8 cellular contexts compared by ENCODE assay signal in the genomic region with DNA sequence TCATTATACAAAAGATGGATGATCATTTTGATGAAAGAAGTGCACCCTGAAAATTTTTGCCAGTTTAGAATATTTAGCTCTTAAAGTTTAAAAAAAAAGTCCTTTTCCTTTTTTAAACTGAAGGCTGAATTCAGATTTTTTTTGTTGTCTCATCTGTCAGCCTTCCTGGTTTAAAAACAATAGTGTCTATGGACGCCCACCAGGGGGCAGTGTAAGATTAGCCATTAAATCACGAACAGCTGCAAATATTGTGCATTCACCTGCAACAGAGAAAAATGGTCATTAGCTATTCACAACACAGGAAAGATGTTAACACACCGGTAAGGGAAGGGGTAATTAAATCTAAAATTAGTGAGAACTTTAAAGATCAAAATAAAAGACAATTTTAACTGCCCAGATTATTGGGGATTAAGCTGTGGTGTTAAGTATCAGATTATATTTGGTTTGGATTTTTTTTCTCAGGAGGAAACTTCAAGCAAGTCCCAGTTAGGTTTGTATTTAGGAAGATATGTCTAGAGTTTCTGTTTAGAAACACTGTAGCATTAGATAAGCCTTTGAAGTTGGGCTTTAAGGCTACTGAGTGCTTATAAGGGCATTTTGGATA. TPM values are rescaled to one million over a fixed set of nuclear protein-coding genes. Genes with fewer than 3 reads are reported as not detected.
DNase-seq lines count a peak whose midpoint lies in the region; ATAC-seq and TF ChIP-seq lines count a peak whose summit lies in the region.

No MANE protein-coding gene starts in this region.

- POLR2A ChIA-PET in WTC11 (lab: Charles Lee): no interaction called here

- intact Hi-C loops in left lung (cut with DNase I): no loop called here

- H3K27me3 Mint-ChIP-seq in WTC11 (ENCODE audit: low read depth): no peaks in the 10 kb centered on the region; the same call in 1 of the 2 replicates
- H3K27me3 Mint-ChIP-seq in central memory CD8-positive, alpha-beta T cell: no peaks in the 10 kb centered on the region

- H3K27ac Mint-ChIP-seq in WTC11: no peak overlapping the region
- H3K27ac Mint-ChIP-seq in central memory CD8-positive, alpha-beta T cell (ENCODE audit: low read depth): no peak overlapping the region

- CTCF ChIA-PET in WTC11 (lab: Charles Lee): interaction anchor here (0.6 to 1.5 kb wide), 8 partner anchors 10 to 643 kb away, joined by 3 to 6 read pairs (median 3); a partner anchor contains a TSS

- no peak overlapping the region for H3K4me3 Mint-ChIP-seq in WTC11
- H3K4me3 Mint-ChIP-seq in central memory CD8-positive, alpha-beta T cell: no peak overlapping the region

- H3K36me3 ChIP-seq in left lung: peaks cover 0 to 19% of the 10 kb centered on the region in 2 donors

- DNase-seq in DMS 273 (lab: John Stamatoyannopoulos, UW; ENCODE audit: unreplicated experiment) (peak; percentile 89), DMS 273 treated with DMSO at 0.1 percent for 48 hours (lab: John Stamatoyannopoulos, UW) (no peak), NCI-H2196 (lab: John Stamatoyannopoulos, UW; ENCODE audit: unreplicated experiment) (peak; percentile 51), WTC11 (ENCODE audit: low spot score) (peak; percentile 33), left lung (peak in 1 of 2 donors; percentile 49)
- DNase-seq in central memory CD8-positive, alpha-beta T cell (ENCODE audit: low spot score in 2 of 2): peak; percentile 44 to 56
- DNase-seq in stimulated activated CD4-positive, alpha-beta T cell treated with anti-CD3 and anti-CD28 coated beads, TNF-alpha, amount 100 ng/mL, for 4 hours (ENCODE audit: low read depth in 3 of 3): peak in 2 of 3 experiments; percentile 33 to 51

- no peaks in the 10 kb centered on the region for H3K9me3 Mint-ChIP-seq in WTC11
- H3K9me3 Mint-ChIP-seq in central memory CD8-positive, alpha-beta T cell: no peaks in the 10 kb centered on the region

- no peak for ATAC-seq in WTC11
- ATAC-seq in central memory CD8-positive, alpha-beta T cell (replicated peaks; ENCODE audit: extremely low read depth, poor library complexity, severe bottlenecking): no peak
- peak; percentile 48 for ATAC-seq in left lung
- ATAC-seq in HG03135 (IDR thresholded peaks at IDR 0.05; ENCODE audit: unreplicated experiment): no peak

- H3K4me3 ChIP-seq in left lung: no peak overlapping the region

- H3K36me3 Mint-ChIP-seq in WTC11: peaks cover 23% of the 10 kb centered on the region
- peaks cover 18% of the 10 kb centered on the region for H3K36me3 Mint-ChIP-seq in central memory CD8-positive, alpha-beta T cell (ENCODE audit: insufficient read depth)

- peaks cover 3 to 4% of the 10 kb centered on the region in 2 donors for H3K4me1 ChIP-seq in left lung

- peaks cover 6% of the 10 kb centered on the region for H3K4me1 Mint-ChIP-seq in WTC11
- H3K4me1 Mint-ChIP-seq in central memory CD8-positive, alpha-beta T cell: peaks cover 8% of the 10 kb centered on the region

- peak; percentile 49 for TF ChIP-seq CTCF in WTC11 (IDR thresholded peaks at IDR 0.05)
- peak; percentile 57 to 70 for TF ChIP-seq CTCF in left lung (IDR thresholded peaks at IDR 0.05)

- H3K27me3 ChIP-seq in left lung: peaks cover 0 to 8% of the 10 kb centered on the region in 2 donors

- H3K27ac ChIP-seq in left lung: no peak overlapping the region

- no peaks in the 10 kb centered on the region for H3K9me3 ChIP-seq in left lung

TF ChIP-seq in WTC11, 78 proteins besides CTCF, POLR2A, EP300 and RAD21:
- no peak for TF ChIP-seq SMAD4 (CRISPR knock-in tag; IDR thresholded peaks at IDR 0.05)
- no peak for TF ChIP-seq NFYB (CRISPR knock-in tag; conservative IDR thresholded peaks at IDR 0.05; ENCODE audit: low read depth)
TF ChIP-seq in WTC11: peak in this region for 0.

RNA-seq across cellular contexts. Expression of a gene that starts 4.4 kb away (rescaled TPM):
- total RNA-seq in WTC11 (2021) (10.0 to 10.4 TPM (median 10.0 TPM) in 3 replicates), left lung (10 to 100 TPM; 11.1 to 18.8 TPM)

RNA-seq across cellular contexts. Expression of a gene that starts 28.5 kb away (rescaled TPM):
- total RNA-seq in WTC11 (2021) (not detected in 3 replicates), left lung (not detected)
